Comparison of ENCODE assay signal across 11 cellular contexts in the genomic region with DNA sequence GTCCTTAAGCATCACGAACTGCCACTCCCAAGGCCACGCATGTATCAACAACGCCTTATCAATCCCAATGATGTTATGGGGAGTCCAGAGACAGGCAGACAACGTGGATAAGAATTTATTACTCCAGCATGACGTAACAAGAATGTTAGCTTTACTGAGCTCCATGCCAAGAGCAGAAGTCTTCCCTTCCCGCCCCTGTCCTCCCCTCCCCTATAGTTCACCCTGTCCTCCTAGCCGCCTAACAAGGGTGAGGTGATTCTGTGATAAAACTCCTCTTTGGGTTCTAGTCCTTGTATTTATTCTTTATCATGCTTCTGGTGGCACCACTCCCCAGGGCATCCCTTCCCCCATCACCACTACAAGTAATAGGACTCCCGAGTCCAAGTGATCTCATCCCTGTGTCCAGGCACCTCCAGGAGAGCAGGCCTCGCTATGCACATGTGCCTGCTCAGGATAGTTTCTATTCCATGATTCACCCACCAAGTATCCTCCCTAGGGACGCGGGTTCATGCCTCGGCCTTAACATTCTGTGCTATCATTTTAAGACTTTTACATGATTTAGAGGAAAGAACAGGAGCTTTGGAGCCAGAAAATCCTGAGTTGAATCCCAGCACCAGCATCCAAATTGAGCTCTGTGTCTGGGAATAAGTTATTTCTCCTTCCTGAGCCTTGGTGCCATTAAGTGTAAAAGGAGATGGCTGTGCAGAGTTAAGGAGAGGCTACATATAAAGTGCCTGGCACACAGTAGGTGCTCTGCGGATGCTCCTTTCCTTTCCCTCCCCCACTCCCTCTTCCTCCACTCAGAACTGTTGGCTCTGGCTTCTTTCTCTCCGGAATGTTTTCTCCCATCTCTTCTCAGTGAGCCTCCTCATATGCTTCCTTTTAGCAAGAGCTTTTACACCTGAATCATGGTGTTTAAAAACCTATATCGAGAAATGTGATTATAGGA. TPM values are rescaled to one million over a fixed set of nuclear protein-coding genes. Genes with fewer than 3 reads are reported as not detected.
DNase-seq lines count a peak whose midpoint lies in the region; ATAC-seq and TF ChIP-seq lines count a peak whose summit lies in the region.
"Had no signal": no experiment of that assay in that cellular context is flagged by ENCODE, and none has a peak within 500 bp of the region (broad histone marks: within the 10 kb centered on the region; RNA-seq: fewer than 3 reads in every experiment).

No MANE protein-coding gene starts in this region.

- H3K27ac Mint-ChIP-seq in glutamatergic neuron (ENCODE audit: unreplicated experiment), result no peak overlapping the region
- H3K27ac Mint-ChIP-seq in activated CD4-positive, alpha-beta memory T cell treated with anti-CD3 and anti-CD28 coated beads, Interleukin-2, amount 10 ng/mL, durations not matched to agents 7 days and 5 days, result no peak overlapping the region

- CTCF ChIA-PET in activated CD4-positive, alpha-beta memory T cell treated with anti-CD3 and anti-CD28 coated beads, Interleukin-2, amount 10 ng/mL, durations not matched to agents 7 days and 5 days (lab: Charles Lee), result no interaction called here

- H3K4me3 Mint-ChIP-seq in glutamatergic neuron (ENCODE audit: unreplicated experiment), result no peak overlapping the region
- H3K4me3 Mint-ChIP-seq in activated CD4-positive, alpha-beta memory T cell treated with anti-CD3 and anti-CD28 coated beads, Interleukin-2, amount 10 ng/mL, durations not matched to agents 7 days and 5 days, result no peak overlapping the region

- no peaks in the 10 kb centered on the region for H3K4me1 Mint-ChIP-seq in glutamatergic neuron (ENCODE audit: low read depth, unreplicated experiment)
- H3K4me1 Mint-ChIP-seq in activated CD4-positive, alpha-beta memory T cell treated with anti-CD3 and anti-CD28 coated beads, Interleukin-2, amount 10 ng/mL, durations not matched to agents 7 days and 5 days, result no peaks in the 10 kb centered on the region

- in situ Hi-C loops in astrocyte of the spinal cord (cut with HindIII; ENCODE audit: low sequenced_read_pairs), result no loop called here

- H3K9me3 Mint-ChIP-seq in glutamatergic neuron (ENCODE audit: unreplicated experiment), result no peaks in the 10 kb centered on the region
- peaks cover 9% of the 10 kb centered on the region for H3K9me3 Mint-ChIP-seq in activated CD4-positive, alpha-beta memory T cell treated with anti-CD3 and anti-CD28 coated beads, Interleukin-2, amount 10 ng/mL, durations not matched to agents 7 days and 5 days

- peak; percentile 76 for DNase-seq in HK-2 (ENCODE audit: unreplicated experiment)
- DNase-seq in astrocyte of the spinal cord (ENCODE audit: low read depth, low spot score), result peak; percentile 92
- peak; percentile 91 for DNase-seq in islet precursor cell
- peak; percentile 42 for DNase-seq in ureter (ENCODE audit: low spot score)
- no peak for DNase-seq in glutamatergic neuron
- DNase-seq in activated CD4-positive, alpha-beta memory T cell treated with anti-CD3 and anti-CD28 coated beads, Interleukin-2, amount 10 ng/mL, durations not matched to agents 7 days and 5 days, result no peak
- DNase-seq: activated CD4-positive, CD25-positive, alpha-beta regulatory T cell; activated naive CD4-positive, alpha-beta T cell treated with Interleukin-2 at 50 U/mL for 16 hours; NCI-H1092 had no signal

- POLR2A ChIA-PET in activated CD4-positive, alpha-beta memory T cell treated with anti-CD3 and anti-CD28 coated beads, Interleukin-2, amount 10 ng/mL, durations not matched to agents 7 days and 5 days (lab: Charles Lee), result no interaction called here

- H3K27me3 Mint-ChIP-seq in glutamatergic neuron (ENCODE audit: unreplicated experiment), result no peaks in the 10 kb centered on the region
- peaks cover 37% of the 10 kb centered on the region for H3K27me3 Mint-ChIP-seq in activated CD4-positive, alpha-beta memory T cell treated with anti-CD3 and anti-CD28 coated beads, Interleukin-2, amount 10 ng/mL, durations not matched to agents 7 days and 5 days

- TF ChIP-seq CTCF in astrocyte of the spinal cord (IDR thresholded peaks at IDR 0.05; ENCODE audit: low read depth, low read length), result no peak
- no peak for TF ChIP-seq CTCF in glutamatergic neuron (IDR thresholded peaks at IDR 0.05; ENCODE audit: partially characterized antibody, unreplicated experiment)

- ATAC-seq in HG03159 (IDR thresholded peaks at IDR 0.05; ENCODE audit: unreplicated experiment), result no peak

- no peak overlapping the region for H3K4me3 ChIP-seq in astrocyte of the spinal cord (ENCODE audit: low read depth, low read length)
- H3K4me3 ChIP-seq: thoracic aorta had no signal

- H3K36me3 Mint-ChIP-seq in glutamatergic neuron (ENCODE audit: unreplicated experiment), result no peaks in the 10 kb centered on the region
- peaks cover 5% of the 10 kb centered on the region for H3K36me3 Mint-ChIP-seq in activated CD4-positive, alpha-beta memory T cell treated with anti-CD3 and anti-CD28 coated beads, Interleukin-2, amount 10 ng/mL, durations not matched to agents 7 days and 5 days (ENCODE audit: low read depth)

RNA-seq across cellular contexts. Expression of a gene that starts 15.3 kb away (rescaled TPM):
- total RNA-seq in ureter (22.4 TPM), glutamatergic neuron (ENCODE audit: unreplicated experiment) (12.7 TPM)
- total RNA-seq in activated CD4-positive, alpha-beta memory T cell treated with anti-CD3 and anti-CD28 coated beads, Interleukin-2, amount 10 ng/mL, durations not matched to agents 7 days and 5 days, result 1 to 10 TPM; 1.7 to 1.8 TPM

Comparison
In these comparisons a context has a peak if more than half of its experiments do, and no peak if none do; other contexts are left out.
1. DNase-seq: peak in HK-2 (single experiment), astrocyte of the spinal cord (single experiment), islet precursor cell (single experiment) and ureter (single experiment); none in glutamatergic neuron (single experiment) and activated CD4-positive, alpha-beta memory T cell treated with anti-CD3 and anti-CD28 coated beads, Interleukin-2, amount 10 ng/mL, durations not matched to agents 7 days and 5 days (single experiment).